8 cellular contexts compared by ENCODE assay signal in the genomic region with DNA sequence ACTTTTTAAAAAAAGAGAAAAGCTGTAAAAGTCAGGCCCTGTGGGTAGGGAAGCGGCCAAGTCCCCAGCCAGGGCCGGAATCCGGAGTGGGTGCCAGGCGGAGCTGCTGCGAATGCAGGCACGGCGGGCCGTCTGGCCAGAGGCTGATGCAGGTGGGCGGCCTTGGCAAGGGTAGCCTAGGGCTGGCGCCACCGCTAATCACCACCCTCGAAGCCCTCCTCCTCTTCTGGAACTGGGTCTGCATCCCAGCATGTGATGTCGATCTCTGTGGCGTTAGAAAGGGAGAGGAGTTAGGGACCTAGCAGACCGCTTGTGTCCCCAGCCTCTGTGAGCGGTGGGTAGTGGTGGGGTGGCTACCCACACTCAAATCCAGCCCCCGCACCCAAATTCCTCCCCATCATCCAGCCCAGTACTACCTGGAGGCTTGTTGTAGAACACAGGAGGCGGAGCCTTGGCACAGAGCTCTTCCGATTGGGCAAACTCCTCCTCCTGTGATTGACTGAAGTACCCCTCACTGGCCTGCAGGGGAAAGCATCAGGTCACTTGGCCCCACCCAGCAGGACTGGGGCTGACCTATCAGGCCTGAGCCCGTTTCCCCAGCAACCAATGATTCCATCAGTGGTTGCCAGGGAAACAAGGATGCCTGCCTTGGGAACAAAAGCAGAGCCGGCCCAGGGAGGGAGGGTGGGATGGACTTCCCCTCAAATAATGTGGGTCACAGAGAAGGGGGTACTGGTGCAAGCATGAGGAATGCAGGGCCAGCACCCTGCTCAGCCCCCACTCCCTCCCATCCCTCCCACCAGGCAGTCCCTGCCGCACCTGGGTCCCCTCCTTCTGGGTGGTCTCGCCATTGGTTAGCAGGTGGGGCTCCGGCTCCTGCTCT. TPM values are rescaled to one million over a fixed set of nuclear protein-coding genes. Genes with fewer than 3 reads are reported as not detected.
DNase-seq lines count a peak whose midpoint lies in the region; ATAC-seq, FAIRE-seq and TF ChIP-seq lines count a peak whose summit lies in the region.

No MANE protein-coding gene starts in this region.

- DNase-seq in AG20443 (ENCODE audit: low spot score) (peak; percentile 95), GM18507 (ENCODE audit: extremely low spot score, insufficient read length, low read depth) (peak; percentile 85), NCI-H187 (lab: John Stamatoyannopoulos, UW) (peak; percentile 13 to 74), coronary artery (ENCODE audit: low spot score) (peak; percentile 95), left lobe of liver (ENCODE audit: low spot score) (peak; percentile 84)
- DNase-seq in stimulated activated effector memory CD8-positive, alpha-beta T cell treated with anti-CD3 and anti-CD28 coated beads, Interleukin-12 subunit alpha, Interleukin-12 subunit beta, amount 100 ng/mL, for 72 hours (ENCODE audit: low spot score in 2 of 2) = peak in 1 of 2 donors; percentile 78

- H3K4me3 Mint-ChIP-seq in T-helper 1 cell treated with Interleukin-12 subunit alpha and Interleukin-12 subunit beta and Interleukin-4 antibody, amounts not matched to agents 30 μg/mL and 1 μg/mL, for 36 hours = no peak overlapping the region
- peak overlapping the region; percentile 28 for H3K4me3 Mint-ChIP-seq in stimulated activated effector memory CD8-positive, alpha-beta T cell treated with anti-CD3 and anti-CD28 coated beads, Interleukin-12 subunit alpha, Interleukin-12 subunit beta, amount 100 ng/mL, for 72 hours

- H3K27ac ChIP-seq in coronary artery = peak overlapping the region; percentile 22 to 88

- peak overlapping the region; percentile 41 for H3K27ac Mint-ChIP-seq in T-helper 1 cell treated with Interleukin-12 subunit alpha and Interleukin-12 subunit beta and Interleukin-4 antibody, amounts not matched to agents 30 μg/mL and 1 μg/mL, for 36 hours
- H3K27ac Mint-ChIP-seq in stimulated activated effector memory CD8-positive, alpha-beta T cell treated with anti-CD3 and anti-CD28 coated beads, Interleukin-12 subunit alpha, Interleukin-12 subunit beta, amount 100 ng/mL, for 72 hours = peak overlapping the region; percentile 87

- peak; percentile 99 for FAIRE-seq in GM18507 (lab: Jason Lieb, UNC)

- TF ChIP-seq CTCF in coronary artery (IDR thresholded peaks at IDR 0.05) = peak; percentile 47

- ATAC-seq in HG03060 (IDR thresholded peaks at IDR 0.05; ENCODE audit: low read depth, unreplicated experiment) (peak; percentile 38), left lobe of liver (peak; percentile 64)
- peak; percentile 52 for ATAC-seq in stimulated activated effector memory CD8-positive, alpha-beta T cell treated with anti-CD3 and anti-CD28 coated beads, Interleukin-12 subunit alpha, Interleukin-12 subunit beta, amount 100 ng/mL, for 72 hours

- H3K4me3 ChIP-seq in coronary artery = peak overlapping the region; percentile 28

- no peaks in the 10 kb centered on the region for H3K36me3 Mint-ChIP-seq in T-helper 1 cell treated with Interleukin-12 subunit alpha and Interleukin-12 subunit beta and Interleukin-4 antibody, amounts not matched to agents 30 μg/mL and 1 μg/mL, for 36 hours (ENCODE audit: low read depth)
- peaks cover 81% of the 10 kb centered on the region for H3K36me3 Mint-ChIP-seq in stimulated activated effector memory CD8-positive, alpha-beta T cell treated with anti-CD3 and anti-CD28 coated beads, Interleukin-12 subunit alpha, Interleukin-12 subunit beta, amount 100 ng/mL, for 72 hours

- peaks cover 16% of the 10 kb centered on the region for H3K4me1 Mint-ChIP-seq in T-helper 1 cell treated with Interleukin-12 subunit alpha and Interleukin-12 subunit beta and Interleukin-4 antibody, amounts not matched to agents 30 μg/mL and 1 μg/mL, for 36 hours (ENCODE audit: low read depth)
- peaks cover 42% of the 10 kb centered on the region for H3K4me1 Mint-ChIP-seq in stimulated activated effector memory CD8-positive, alpha-beta T cell treated with anti-CD3 and anti-CD28 coated beads, Interleukin-12 subunit alpha, Interleukin-12 subunit beta, amount 100 ng/mL, for 72 hours

- H3K9me3 Mint-ChIP-seq in T-helper 1 cell treated with Interleukin-12 subunit alpha and Interleukin-12 subunit beta and Interleukin-4 antibody, amounts not matched to agents 30 μg/mL and 1 μg/mL, for 36 hours = no peaks in the 10 kb centered on the region
- H3K9me3 Mint-ChIP-seq in stimulated activated effector memory CD8-positive, alpha-beta T cell treated with anti-CD3 and anti-CD28 coated beads, Interleukin-12 subunit alpha, Interleukin-12 subunit beta, amount 100 ng/mL, for 72 hours = no peaks in the 10 kb centered on the region

- peaks cover 15% of the 10 kb centered on the region for H3K27me3 Mint-ChIP-seq in T-helper 1 cell treated with Interleukin-12 subunit alpha and Interleukin-12 subunit beta and Interleukin-4 antibody, amounts not matched to agents 30 μg/mL and 1 μg/mL, for 36 hours (ENCODE audit: low read depth)

RNA-seq across cellular contexts. Expression of a gene that starts 10.9 kb away (rescaled TPM):
- 0.63 TPM for total RNA-seq in left lobe of liver

RNA-seq across cellular contexts. Expression of a gene that starts 16.0 kb away (rescaled TPM):
- total RNA-seq in left lobe of liver = 1.7 TPM

RNA-seq across cellular contexts. Expression of a gene that starts 31.0 kb away (rescaled TPM):
- total RNA-seq in left lobe of liver = 9.8 TPM

RNA-seq across cellular contexts. Expression of a gene that starts 39.9 kb away (rescaled TPM):
- total RNA-seq in left lobe of liver = 5.3 TPM

RNA-seq across cellular contexts. Expression of a gene that starts 48.1 kb away (rescaled TPM):
- total RNA-seq in left lobe of liver = 292 TPM
